In the genomic region with DNA sequence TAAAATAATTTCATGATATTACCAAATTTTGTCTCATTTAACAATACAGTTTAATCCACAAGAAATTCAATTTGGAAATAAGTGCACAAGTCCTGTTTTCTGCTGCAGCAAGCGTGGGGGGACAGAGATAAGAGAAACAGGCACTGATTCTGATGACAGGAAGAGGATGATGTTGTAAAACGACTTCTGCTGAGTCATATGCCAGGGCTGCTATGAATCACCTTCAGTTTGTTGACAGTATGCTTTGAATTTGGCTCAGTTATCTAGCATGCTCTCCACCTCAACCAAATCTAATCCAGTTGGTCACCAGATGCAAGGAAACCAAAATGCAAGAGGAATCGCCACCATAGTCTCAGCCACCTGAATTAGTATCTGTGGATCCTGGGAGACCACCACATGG, we compare ENCODE assay signal across 9 cellular contexts.
A peak's percentile ranks its signal among the peaks of the same experiment; 100 is the strongest.
DNase-seq lines count a peak whose midpoint lies in the region; ATAC-seq and TF ChIP-seq lines count a peak whose summit lies in the region.
"Had no signal": no experiment of that assay in that cellular context is flagged by ENCODE, and none has a peak within 500 bp of the region (broad histone marks: within the 10 kb centered on the region; RNA-seq: fewer than 3 reads in every experiment).

No MANE protein-coding gene starts in this region.

- no peaks in the 10 kb centered on the region for H3K9me2 ChIP-seq in SK-N-SH

- peak overlapping the region; percentile 30 to 76; a peak in 3 of 4 replicates for H3K27ac ChIP-seq in SK-N-SH (ENCODE audit: low read depth in 2 of 2, low read length in 1 of 2)
- H3K27ac ChIP-seq in right cardiac atrium (ENCODE audit: low read length) = no peak overlapping the region

- TF ChIP-seq RAD21 in SK-N-SH (IDR thresholded peaks at IDR 0.05; ENCODE audit: low read length) = peak; percentile 22; the same call in 1 of the 2 replicates

- no peaks in the 10 kb centered on the region for H3K36me3 ChIP-seq in SK-N-SH (replicated peaks in 1 of 2; ENCODE audit: control insufficient read depth in 1 of 2, insufficient read depth in 2 of 2, low read length in 1 of 2)

- intact Hi-C loops in right cardiac atrium (cut with DNase I) = no loop called here

- H3K27ac Mint-ChIP-seq in glutamatergic neuron (ENCODE audit: unreplicated experiment) = no peak overlapping the region
- H3K27ac Mint-ChIP-seq: activated naive CD8-positive, alpha-beta T cell had no signal

- H3K9me3 ChIP-seq in SK-N-SH (peaks cover 6% of the 10 kb centered on the region; the same call in 1 of the 2 replicates), right cardiac atrium (ENCODE audit: control insufficient read depth, low read length) (no peaks in the 10 kb centered on the region)

- H3F3A ChIP-seq in SK-N-SH (replicated peaks; ENCODE audit: insufficient read depth) = peaks cover 8% of the 10 kb centered on the region

- ATAC-seq in HG03432 (IDR thresholded peaks at IDR 0.05; ENCODE audit: unreplicated experiment) (peak; percentile 74), right cardiac atrium (peak; percentile 82 to 89), HG03457 (IDR thresholded peaks at IDR 0.05; ENCODE audit: unreplicated experiment) (no peak), HG03039 (IDR thresholded peaks at IDR 0.05; ENCODE audit: unreplicated experiment) (no peak), HG03139 (IDR thresholded peaks at IDR 0.05; ENCODE audit: unreplicated experiment) (no peak)

- no peaks in the 10 kb centered on the region for H4K20me1 ChIP-seq in SK-N-SH (ENCODE audit: insufficient read depth)

- peak; percentile 55 to 86; a peak in 3 of 4 replicates for TF ChIP-seq EP300 in SK-N-SH (IDR thresholded peaks at IDR 0.05; ENCODE audit: borderline replicate concordance in 1 of 2, low read depth in 1 of 2, low read length in 1 of 2)

- H3K27me3 Mint-ChIP-seq in glutamatergic neuron (ENCODE audit: unreplicated experiment) = peaks cover 2% of the 10 kb centered on the region

- peak overlapping the region; percentile 65; the same call in 1 of the 2 replicates for H3K4me2 ChIP-seq in SK-N-SH

- H3K27me3 ChIP-seq in SK-N-SH (ENCODE audit: insufficient read depth) (no peaks in the 10 kb centered on the region), right cardiac atrium (ENCODE audit: control insufficient read depth, insufficient read depth) (no peaks in the 10 kb centered on the region)

- DNase-seq in AG08395 (ENCODE audit: low spot score) = peak; percentile 48
- peak; percentile 41 for DNase-seq in SK-N-SH
- DNase-seq in right cardiac atrium = no peak
- DNase-seq in glutamatergic neuron = no peak

- H3K9ac ChIP-seq in SK-N-SH = no peak overlapping the region

- WGBS in SK-N-SH (ENCODE audit: low lambda C conversion rate) = 9% methylated on average over 3 of the region's 3 CpGs
- 14% methylated on average over 3 of the region's 3 CpGs for WGBS in right cardiac atrium

- H3K4me1 ChIP-seq in SK-N-SH (ENCODE audit: control insufficient read depth in 1 of 2, insufficient read depth in 2 of 2, low read depth in 1 of 2, low read length in 1 of 2) (peaks cover 7 to 20% of the 10 kb centered on the region in 2 experiments; a peak in 3 of 4 replicates), right cardiac atrium (ENCODE audit: control insufficient read depth, insufficient read depth, low read length) (no peaks in the 10 kb centered on the region)

- H3K4me1 Mint-ChIP-seq in glutamatergic neuron (ENCODE audit: low read depth, unreplicated experiment) = peaks cover 8% of the 10 kb centered on the region

- POLR2A ChIA-PET in SK-N-SH (lab: Yijun Ruan, JAX) = no interaction called here

- H2AFZ ChIP-seq in SK-N-SH (ENCODE audit: low read depth) = no peak overlapping the region

- H3K79me2 ChIP-seq in SK-N-SH (ENCODE audit: insufficient read depth) = no peaks in the 10 kb centered on the region

- H3K4me3 Mint-ChIP-seq in glutamatergic neuron (ENCODE audit: unreplicated experiment) = no peak overlapping the region
- H3K4me3 Mint-ChIP-seq: activated naive CD8-positive, alpha-beta T cell had no signal

- CTCF ChIA-PET in SK-N-SH (lab: Yijun Ruan, JAX) = no interaction called here

- TF ChIP-seq CTCF in SK-N-SH (IDR thresholded peaks at IDR 0.05) (no peak), glutamatergic neuron (IDR thresholded peaks at IDR 0.05; ENCODE audit: partially characterized antibody, unreplicated experiment) (no peak)

- H3K4me3 ChIP-seq in SK-N-SH (ENCODE audit: low read depth in 2 of 2, low read length in 1 of 2) (no peak overlapping the region), right cardiac atrium (ENCODE audit: low read length) (no peak overlapping the region)

- H3K9me3 Mint-ChIP-seq in glutamatergic neuron (ENCODE audit: unreplicated experiment) = peaks cover 2% of the 10 kb centered on the region

- H3K36me3 Mint-ChIP-seq in glutamatergic neuron (ENCODE audit: unreplicated experiment) = no peaks in the 10 kb centered on the region
- H3K36me3 Mint-ChIP-seq: activated naive CD8-positive, alpha-beta T cell had no signal

TF ChIP-seq in SK-N-SH, 30 proteins besides CTCF, POLR2A, EP300 and RAD21 (continues in another document):
- TF ChIP-seq, protein P1, sequence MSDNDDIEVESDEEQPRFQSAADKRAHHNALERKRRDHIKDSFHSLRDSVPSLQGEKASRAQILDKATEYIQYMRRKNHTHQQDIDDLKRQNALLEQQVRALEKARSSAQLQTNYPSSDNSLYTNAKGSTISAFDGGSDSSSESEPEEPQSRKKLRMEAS (IDR thresholded peaks at IDR 0.05; ENCODE audit: low read depth) = no peak
- TF ChIP-seq ELF1 (IDR thresholded peaks at IDR 0.05) (no peak), RCOR1 (IDR thresholded peaks at IDR 0.05; ENCODE audit: low read length) (peak; percentile 58; the same call in 1 of the 2 replicates), JUND (IDR thresholded peaks at IDR 0.05) (peak; percentile 77), MXI1 (IDR thresholded peaks at IDR 0.05; ENCODE audit: low read depth, low read length) (peak; percentile 69; the same call in 1 of the 2 replicates), FOXJ3 (CRISPR knock-in tag; IDR thresholded peaks at IDR 0.05) (0 out of 2 replicates have a peak, but pooled peaks have one; percentile 43), POLR2AphosphoS5 (IDR thresholded peaks at IDR 0.05; ENCODE audit: low read depth, low read length) (peak; percentile 36; the same call in 1 of the 2 replicates), YY1 (IDR thresholded peaks at IDR 0.05; ENCODE audit: low read depth) (no peak)
- TF ChIP-seq, protein P2, sequence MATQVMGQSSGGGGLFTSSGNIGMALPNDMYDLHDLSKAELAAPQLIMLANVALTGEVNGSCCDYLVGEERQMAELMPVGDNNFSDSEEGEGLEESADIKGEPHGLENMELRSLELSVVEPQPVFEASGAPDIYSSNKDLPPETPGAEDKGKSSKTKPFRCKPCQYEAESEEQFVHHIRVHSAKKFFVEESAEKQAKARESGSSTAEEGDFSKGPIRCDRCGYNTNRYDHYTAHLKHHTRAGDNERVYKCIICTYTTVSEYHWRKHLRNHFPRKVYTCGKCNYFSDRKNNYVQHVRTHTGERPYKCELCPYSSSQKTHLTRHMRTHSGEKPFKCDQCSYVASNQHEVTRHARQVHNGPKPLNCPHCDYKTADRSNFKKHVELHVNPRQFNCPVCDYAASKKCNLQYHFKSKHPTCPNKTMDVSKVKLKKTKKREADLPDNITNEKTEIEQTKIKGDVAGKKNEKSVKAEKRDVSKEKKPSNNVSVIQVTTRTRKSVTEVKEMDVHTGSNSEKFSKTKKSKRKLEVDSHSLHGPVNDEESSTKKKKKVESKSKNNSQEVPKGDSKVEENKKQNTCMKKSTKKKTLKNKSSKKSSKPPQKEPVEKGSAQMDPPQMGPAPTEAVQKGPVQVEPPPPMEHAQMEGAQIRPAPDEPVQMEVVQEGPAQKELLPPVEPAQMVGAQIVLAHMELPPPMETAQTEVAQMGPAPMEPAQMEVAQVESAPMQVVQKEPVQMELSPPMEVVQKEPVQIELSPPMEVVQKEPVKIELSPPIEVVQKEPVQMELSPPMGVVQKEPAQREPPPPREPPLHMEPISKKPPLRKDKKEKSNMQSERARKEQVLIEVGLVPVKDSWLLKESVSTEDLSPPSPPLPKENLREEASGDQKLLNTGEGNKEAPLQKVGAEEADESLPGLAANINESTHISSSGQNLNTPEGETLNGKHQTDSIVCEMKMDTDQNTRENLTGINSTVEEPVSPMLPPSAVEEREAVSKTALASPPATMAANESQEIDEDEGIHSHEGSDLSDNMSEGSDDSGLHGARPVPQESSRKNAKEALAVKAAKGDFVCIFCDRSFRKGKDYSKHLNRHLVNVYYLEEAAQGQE (IDR thresholded peaks at IDR 0.05; ENCODE audit: low read depth, low read length) = no peak
- TF ChIP-seq, protein P3, sequence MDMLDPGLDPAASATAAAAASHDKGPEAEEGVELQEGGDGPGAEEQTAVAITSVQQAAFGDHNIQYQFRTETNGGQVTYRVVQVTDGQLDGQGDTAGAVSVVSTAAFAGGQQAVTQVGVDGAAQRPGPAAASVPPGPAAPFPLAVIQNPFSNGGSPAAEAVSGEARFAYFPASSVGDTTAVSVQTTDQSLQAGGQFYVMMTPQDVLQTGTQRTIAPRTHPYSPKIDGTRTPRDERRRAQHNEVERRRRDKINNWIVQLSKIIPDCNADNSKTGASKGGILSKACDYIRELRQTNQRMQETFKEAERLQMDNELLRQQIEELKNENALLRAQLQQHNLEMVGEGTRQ (IDR thresholded peaks at IDR 0.05; ENCODE audit: borderline replicate concordance, low read depth, low read length) = no peak
- TF ChIP-seq, protein P4, sequence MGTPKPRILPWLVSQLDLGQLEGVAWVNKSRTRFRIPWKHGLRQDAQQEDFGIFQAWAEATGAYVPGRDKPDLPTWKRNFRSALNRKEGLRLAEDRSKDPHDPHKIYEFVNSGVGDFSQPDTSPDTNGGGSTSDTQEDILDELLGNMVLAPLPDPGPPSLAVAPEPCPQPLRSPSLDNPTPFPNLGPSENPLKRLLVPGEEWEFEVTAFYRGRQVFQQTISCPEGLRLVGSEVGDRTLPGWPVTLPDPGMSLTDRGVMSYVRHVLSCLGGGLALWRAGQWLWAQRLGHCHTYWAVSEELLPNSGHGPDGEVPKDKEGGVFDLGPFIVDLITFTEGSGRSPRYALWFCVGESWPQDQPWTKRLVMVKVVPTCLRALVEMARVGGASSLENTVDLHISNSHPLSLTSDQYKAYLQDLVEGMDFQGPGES (IDR thresholded peaks at IDR 0.05; ENCODE audit: low read depth, low read length) = no peak
- TF ChIP-seq, protein P5, sequence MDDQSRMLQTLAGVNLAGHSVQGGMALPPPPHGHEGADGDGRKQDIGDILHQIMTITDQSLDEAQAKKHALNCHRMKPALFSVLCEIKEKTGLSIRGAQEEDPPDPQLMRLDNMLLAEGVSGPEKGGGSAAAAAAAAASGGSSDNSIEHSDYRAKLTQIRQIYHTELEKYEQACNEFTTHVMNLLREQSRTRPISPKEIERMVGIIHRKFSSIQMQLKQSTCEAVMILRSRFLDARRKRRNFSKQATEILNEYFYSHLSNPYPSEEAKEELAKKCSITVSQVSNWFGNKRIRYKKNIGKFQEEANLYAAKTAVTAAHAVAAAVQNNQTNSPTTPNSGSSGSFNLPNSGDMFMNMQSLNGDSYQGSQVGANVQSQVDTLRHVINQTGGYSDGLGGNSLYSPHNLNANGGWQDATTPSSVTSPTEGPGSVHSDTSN (IDR thresholded peaks at IDR 0.05) = peak; percentile 89

Comparison
In these comparisons a context has a peak if more than half of its experiments do, and no peak if none do; other contexts are left out.
1. DNase-seq: peak in AG08395 (single experiment) and SK-N-SH (single experiment); none in right cardiac atrium (0 of 3) and glutamatergic neuron (single experiment).
2. ATAC-seq: peak in HG03432 (single experiment) and right cardiac atrium (2 of 2); none in HG03457 (single experiment), HG03039 (single experiment) and HG03139 (single experiment).